Comparison of ENCODE assay signal across 10 cellular contexts in the genomic region with DNA sequence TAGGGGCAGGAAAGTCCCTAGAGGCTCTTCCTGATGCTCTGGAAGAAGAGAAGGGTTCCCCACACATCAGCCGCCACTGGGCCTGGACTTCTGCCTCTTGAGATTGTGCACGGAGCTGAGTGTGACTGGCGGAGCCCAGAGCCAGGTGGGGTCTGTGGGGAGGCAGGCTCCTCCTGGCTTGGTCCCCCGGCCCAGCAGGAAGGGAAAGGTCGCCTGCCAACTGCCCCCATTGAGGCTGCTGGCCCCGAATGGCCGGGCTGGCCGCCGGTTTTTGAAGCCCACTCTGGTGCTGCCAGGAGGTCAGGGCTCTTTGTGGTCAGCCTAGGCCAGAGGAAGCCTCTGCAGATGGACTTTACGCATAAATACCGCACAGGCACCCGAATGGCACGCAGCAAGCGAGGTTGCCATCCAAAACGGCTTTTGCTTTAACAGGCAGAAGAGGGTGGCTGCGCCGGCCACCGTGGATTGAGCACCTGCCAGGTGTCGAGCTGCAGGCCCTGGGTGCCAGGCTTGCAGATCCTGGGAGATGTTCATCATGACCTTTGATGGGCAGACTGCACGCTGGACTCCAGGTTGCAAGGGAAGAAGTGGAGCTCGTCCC. TPM values are rescaled to one million over a fixed set of nuclear protein-coding genes. Genes with fewer than 3 reads are reported as not detected.
DNase-seq lines count a peak whose midpoint lies in the region; ATAC-seq and TF ChIP-seq lines count a peak whose summit lies in the region.
"Had no signal": no experiment of that assay in that cellular context is flagged by ENCODE, and none has a peak within 500 bp of the region (broad histone marks: within the 10 kb centered on the region; RNA-seq: fewer than 3 reads in every experiment).

No MANE protein-coding gene starts in this region.

- peaks cover 84% of the 10 kb centered on the region for H3K36me3 ChIP-seq in BLaER1
- peaks cover 2 to 63% of the 10 kb centered on the region in 2 experiments; a peak in 3 of 4 replicates for H3K36me3 ChIP-seq in HCT116 (ENCODE audit: control insufficient read depth in 1 of 2, insufficient read depth in 2 of 2, low read length in 2 of 2)
- no peaks in the 10 kb centered on the region for H3K36me3 ChIP-seq in body of pancreas (replicated peaks in 1 of 2; ENCODE audit: insufficient read depth in 1 of 2, low read depth in 2 of 2)

- H4K20me1 ChIP-seq in BLaER1 (peaks cover 91% of the 10 kb centered on the region), HCT116 (ENCODE audit: insufficient read depth) (peaks cover 49% of the 10 kb centered on the region; the same call in 1 of the 2 replicates)

- no peak overlapping the region for H3K27ac ChIP-seq in BLaER1
- H3K27ac ChIP-seq in HCT116 (ENCODE audit: low read depth, low read length) = peak overlapping the region; percentile 20; the same call in 1 of the 2 replicates
- peak overlapping the region in 3 of 4 donors; percentile 94 to 98 (median 95) for H3K27ac ChIP-seq in body of pancreas

- peaks cover 97% of the 10 kb centered on the region for H3K79me2 ChIP-seq in HCT116 (ENCODE audit: insufficient read depth, low read length)

- TF ChIP-seq POLR2A in HCT116 (IDR thresholded peaks at IDR 0.05; ENCODE audit: borderline replicate concordance, extremely low read depth, insufficient read depth, insufficient read length) (no peak), body of pancreas (IDR thresholded peaks at IDR 0.05) (no peak)

- H3K27me3 ChIP-seq in BLaER1 (no peaks in the 10 kb centered on the region), HCT116 (ENCODE audit: insufficient read depth, low read length) (no peaks in the 10 kb centered on the region), body of pancreas (no peaks in the 10 kb centered on the region)

- peaks cover 0 to 54% (median 2%) of the 10 kb centered on the region in 3 donors for H3K36me3 Mint-ChIP-seq in naive thymus-derived CD8-positive, alpha-beta T cell

- no TSS peak for BruUV-seq in HCT116 (replicated peaks; lab: Mats Ljungman, UMichigan)

- CTCF ChIA-PET in HCT116 (lab: Charles Lee) = no interaction called here

- WGBS in body of pancreas, 2 donors = 62 to 69% methylated on average over 15 to 21 of the region's 21 CpGs

- TF ChIP-seq RAD21 in HCT116 (IDR thresholded peaks at IDR 0.05; ENCODE audit: low read depth) = no peak

- no peaks in the 10 kb centered on the region for H3K9me3 Mint-ChIP-seq in naive thymus-derived CD8-positive, alpha-beta T cell
- H3K9me3 Mint-ChIP-seq: activated T-helper 2 cell treated with anti-CD3 and anti-CD28 coated beads, Interferon-gamma antibody, Interleukin-2, Interleukin-4, amounts not matched to agents 10 μg/mL and 5 μg/mL and 100 μg/mL, durations not matched to agents 14 hours and 24 hours and 36 hours had no signal

- H3K9me3 ChIP-seq in BLaER1 = no peaks in the 10 kb centered on the region
- no peaks in the 10 kb centered on the region for H3K9me3 ChIP-seq in HCT116 (ENCODE audit: control insufficient read depth in 1 of 2, insufficient read depth in 1 of 2, low read depth in 1 of 2, low read length in 2 of 2)
- H3K9me3 ChIP-seq in body of pancreas = no peaks in the 10 kb centered on the region

- H2AFZ ChIP-seq in HCT116 (ENCODE audit: low read depth, low read length, poor library complexity, severe bottlenecking) = no peak overlapping the region

- no peaks in the 10 kb centered on the region for H3K27me3 Mint-ChIP-seq in naive thymus-derived CD8-positive, alpha-beta T cell

- H3K9me2 ChIP-seq in HCT116 (ENCODE audit: insufficient read depth) = no peaks in the 10 kb centered on the region

- H3K4me3 Mint-ChIP-seq in naive thymus-derived CD8-positive, alpha-beta T cell = peak overlapping the region in 7 of 10 donors; percentile 72 to 97 (median 90)

- H3K27ac Mint-ChIP-seq in naive thymus-derived CD8-positive, alpha-beta T cell = peak overlapping the region in 7 of 10 donors; percentile 70 to 98 (median 91)
- H3K27ac Mint-ChIP-seq: activated T-helper 2 cell treated with anti-CD3 and anti-CD28 coated beads, Interferon-gamma antibody, Interleukin-2, Interleukin-4, amounts not matched to agents 10 μg/mL and 5 μg/mL and 100 μg/mL, durations not matched to agents 14 hours and 24 hours and 36 hours had no signal

- intact Hi-C loops in HCT116 (cut with micrococcal nuclease) (no loop called here), body of pancreas (cut with DNase I) (no loop called here)

- no peak for DNase-seq in HCT116 (ENCODE audit: low read depth, low spot score)
- DNase-seq in body of pancreas = no peak
- DNase-seq in naive thymus-derived CD8-positive, alpha-beta T cell = no peak
- no peak for DNase-seq in NCI-H2029 (lab: John Stamatoyannopoulos, UW)
- DNase-seq in NCI-H226 = no peak
- DNase-seq in NCI-H748 (lab: John Stamatoyannopoulos, UW; ENCODE audit: unreplicated experiment) = no peak
- DNase-seq: NCI-H2081 treated with DMSO at 0.1 percent for 48 hours had no signal

- H3K9ac ChIP-seq in BLaER1 (peak overlapping the region; percentile 53; the same call in 1 of the 2 replicates), HCT116 (ENCODE audit: low read length) (no peak overlapping the region)

- H3K4me2 ChIP-seq in BLaER1 = peak overlapping the region; percentile 93
- no peak overlapping the region for H3K4me2 ChIP-seq in HCT116 (ENCODE audit: low read length)

- TF ChIP-seq CTCF in HCT116 (IDR thresholded peaks at IDR 0.05 in 2 of 3, conservative IDR thresholded peaks at IDR 0.05 in 1 of 3; ENCODE audit: borderline replicate concordance in 1 of 3, insufficient read depth in 1 of 3, low read depth in 2 of 3, low read length in 2 of 3) (no peak), body of pancreas (IDR thresholded peaks at IDR 0.05) (no peak)

- H3K4me3 ChIP-seq in BLaER1 (no peak overlapping the region), HCT116 (replicated peaks in 1 of 2; ENCODE audit: low read depth in 1 of 2, low read length in 2 of 2) (no peak overlapping the region), body of pancreas (no peak overlapping the region)

- POLR2A ChIA-PET in HCT116 (lab: Charles Lee) = no interaction called here
- POLR2A ChIA-PET in naive thymus-derived CD8-positive, alpha-beta T cell (lab: Charles Lee) = interaction anchor here (0.8 to 1.6 kb wide), 5 partner anchors 21 to 534 kb away, joined by 3 to 4 read pairs (median 3); partner anchors contain the start of genes CIRBP and FAM174C

- H3K4me1 ChIP-seq in BLaER1 (peaks cover 74% of the 10 kb centered on the region), HCT116 (ENCODE audit: control insufficient read depth in 1 of 2, insufficient read depth in 2 of 2, low read length in 2 of 2) (peaks cover 32 to 69% of the 10 kb centered on the region in 2 experiments), body of pancreas (peaks cover 88% of the 10 kb centered on the region)

- RAD21 ChIA-PET in HCT116 (lab: Charles Lee; ENCODE audit: low non-redundant PET in 1 of 2, low total read pairs in 2 of 2, uncharacterized antibody in 2 of 2, unreplicated experiment in 2 of 2) = no interaction called here

- H3K4me1 Mint-ChIP-seq in naive thymus-derived CD8-positive, alpha-beta T cell = peaks cover 40 to 83% (median 79%) of the 10 kb centered on the region in 4 donors

- ATAC-seq in HCT116 (no peak), body of pancreas (no peak), HG03442 (IDR thresholded peaks at IDR 0.05; ENCODE audit: unreplicated experiment) (no peak)
- no peak for ATAC-seq in naive thymus-derived CD8-positive, alpha-beta T cell

TF ChIP-seq in HCT116, 20 proteins besides CTCF, POLR2A, EP300 and RAD21:
- TF ChIP-seq TCF7L2 (IDR thresholded peaks at IDR 0.05; ENCODE audit: borderline replicate concordance, extremely low read depth, insufficient read depth, insufficient read length) = no peak
- TF ChIP-seq, protein P1, sequence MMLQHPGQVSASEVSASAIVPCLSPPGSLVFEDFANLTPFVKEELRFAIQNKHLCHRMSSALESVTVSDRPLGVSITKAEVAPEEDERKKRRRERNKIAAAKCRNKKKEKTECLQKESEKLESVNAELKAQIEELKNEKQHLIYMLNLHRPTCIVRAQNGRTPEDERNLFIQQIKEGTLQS (IDR thresholded peaks at IDR 0.05) = no peak

RNA-seq across cellular contexts. Expression of gene DAZAP1, which starts 5.0 kb away (rescaled TPM):
- 191 TPM for total RNA-seq in HCT116 (2021; ENCODE audit: unreplicated experiment)
- polyA plus RNA-seq in HCT116 (2012) = 98.2 and 111 TPM in 2 replicates
- total RNA-seq in body of pancreas = 10 to 100 TPM; 25.4 to 63.3 TPM
- total RNA-seq in naive thymus-derived CD8-positive, alpha-beta T cell = 100 to 1,000 TPM; 166 TPM
- polyA plus RNA-seq in naive thymus-derived CD8-positive, alpha-beta T cell = 1 to 10 TPM; 5.9 to 8.5 (median 7.5) TPM

RNA-seq across cellular contexts. Expression of gene GAMT, which starts 11.1 kb away (rescaled TPM):
- total RNA-seq in HCT116 (2021; ENCODE audit: unreplicated experiment) (102 TPM), body of pancreas (100 to 1,000 TPM in 1 of 2 donors, 10 to 100 TPM in 1; 70.2 to 129 TPM)
- polyA plus RNA-seq in HCT116 (2012) = 105 and 119 TPM in 2 replicates
- total RNA-seq in naive thymus-derived CD8-positive, alpha-beta T cell = 10 to 100 TPM; 14.0 to 18.0 TPM
- 10 to 100 TPM; 29.4 to 33.6 (median 30.7) TPM for polyA plus RNA-seq in naive thymus-derived CD8-positive, alpha-beta T cell

RNA-seq across cellular contexts. Expression of gene RPS15, which starts 25.8 kb away (rescaled TPM):
- total RNA-seq in HCT116 (2021; ENCODE audit: unreplicated experiment) (1,862 TPM), body of pancreas (1,000 to 10,000 TPM; 2,008 to 2,166 TPM)
- 2,807 and 2,860 TPM in 2 replicates for polyA plus RNA-seq in HCT116 (2012)
- 1,000 to 10,000 TPM; 1,886 to 1,928 TPM for total RNA-seq in naive thymus-derived CD8-positive, alpha-beta T cell
- 1,000 to 10,000 TPM; 3,438 to 4,304 (median 3,489) TPM for polyA plus RNA-seq in naive thymus-derived CD8-positive, alpha-beta T cell

RNA-seq across cellular contexts. Expression of gene NDUFS7, which starts 28.7 kb away (rescaled TPM):
- total RNA-seq in HCT116 (2021; ENCODE audit: unreplicated experiment) (114 TPM), body of pancreas (10 to 100 TPM; 59.9 to 87.7 TPM)
- polyA plus RNA-seq in HCT116 (2012) = 110 and 137 TPM in 2 replicates
- 10 to 100 TPM; 65.3 to 74.3 TPM for total RNA-seq in naive thymus-derived CD8-positive, alpha-beta T cell
- 100 to 1,000 TPM; 211 to 233 (median 215) TPM for polyA plus RNA-seq in naive thymus-derived CD8-positive, alpha-beta T cell

RNA-seq across cellular contexts. Expression of gene APC2, which starts 37.5 kb away (rescaled TPM):
- total RNA-seq in HCT116 (2021; ENCODE audit: unreplicated experiment) (1.6 TPM), body of pancreas (under 1 TPM in 1 of 2 donors, not detected in 1; 0.26 TPM)
- 0.62 and 0.66 TPM in 2 replicates for polyA plus RNA-seq in HCT116 (2012)
- total RNA-seq in naive thymus-derived CD8-positive, alpha-beta T cell = under 1 TPM; 0.08 to 0.29 TPM
- not detected for polyA plus RNA-seq in naive thymus-derived CD8-positive, alpha-beta T cell
